ENCODE assay signal across 24 cellular contexts in the genomic region with DNA sequence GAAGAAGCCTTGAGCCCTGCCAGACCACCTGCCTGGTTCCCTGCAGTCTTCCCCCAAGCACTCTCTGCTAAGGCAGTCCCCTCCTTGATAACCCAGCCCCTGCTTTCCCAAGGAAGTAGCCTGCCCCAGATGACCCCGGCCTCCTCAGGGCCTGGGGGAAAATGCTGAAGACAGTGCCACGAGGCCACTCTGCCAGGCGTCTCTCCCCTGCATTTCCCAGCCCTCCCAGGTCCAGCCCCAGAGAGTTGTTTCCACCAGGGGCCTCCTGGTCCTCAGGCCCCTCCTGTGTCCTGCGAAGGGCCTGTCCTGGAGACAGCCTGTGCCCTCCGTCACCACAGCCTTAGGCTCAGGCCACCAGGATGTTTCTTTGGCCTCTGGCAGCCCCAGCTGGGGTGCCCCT.
"Had no signal": no experiment of that assay in that cellular context is flagged by ENCODE, and none has a peak within 500 bp of the region (broad histone marks: within the 10 kb centered on the region; RNA-seq: fewer than 3 reads in every experiment).

No MANE protein-coding gene starts in this region.

- DNase-seq: activated CD4-positive, alpha-beta T cell treated with anti-CD3 and anti-CD28 coated beads for 48 hours; activated CD4-positive, alpha-beta T cell treated with anti-CD3 and anti-CD28 coated beads, Interleukin-2, amount 50 U/mL, for 4 hours; activated CD4-positive, CD25-positive, alpha-beta regulatory T cell treated with anti-CD3 and anti-CD28 coated beads, Interleukin-2, amount 50 U/mL, for 72 hours; activated CD8-positive, alpha-beta memory T cell treated with anti-CD3 and anti-CD28 coated beads, Interleukin-2, amount 50 U/mL, for 48 hours; activated CD8-positive, alpha-beta T cell treated with anti-CD3 and anti-CD28 coated beads, Interleukin-2, amount 10 ng/mL, durations not matched to agents 7 days and 5 days; activated naive CD8-positive, alpha-beta T cell treated with anti-CD3 and anti-CD28 coated beads, Interleukin-2, amount 50 U/mL, for 24 hours; activated T-cell treated with anti-CD3 and anti-CD28 coated beads, Interleukin-2, amount 50 U/mL, for 1 hour; amniotic stem cell; body of pancreas; central memory CD4-positive, alpha-beta T cell; NCI-H1092; NCI-H1417; NCI-H1930; NCI-H2107; NCI-H510A treated with DMSO at 0.1 percent for 48 hours; NCI-H69; NK-92 treated with Interleukin-12 subunit alpha and Interleukin-12 subunit beta, amount 100 ng/mL, for 24 hours; SHP77 treated with DMSO at 0.1 percent for 48 hours; T-helper 17 cell; T-helper 9 cell had no signal

- H3K4me2 ChIP-seq: KMS-11 had no signal

- H3K9me3 ChIP-seq: ascending aorta, body of pancreas had no signal

- H3K36me3 Mint-ChIP-seq: WTC11 had no signal

- H3K9ac ChIP-seq: KMS-11 had no signal

- H3K4me3 Mint-ChIP-seq: activated CD8-positive, alpha-beta T cell treated with anti-CD3 and anti-CD28 coated beads, Interleukin-2, amount 10 ng/mL, durations not matched to agents 7 days and 5 days; activated naive CD4-positive, alpha-beta T cell treated with anti-CD3 and anti-CD28 coated beads, Interleukin-2, amount 50 U/mL, for 24 hours; activated naive CD8-positive, alpha-beta T cell treated with anti-CD3 and anti-CD28 coated beads, Interleukin-2, amount 50 U/mL, for 24 hours; T-helper 17 cell; WTC11 had no signal

- H3K36me3 ChIP-seq: ascending aorta had no signal

- H3K27me3 Mint-ChIP-seq: activated naive CD4-positive, alpha-beta T cell treated with anti-CD3 and anti-CD28 coated beads, Interleukin-2, amount 50 U/mL, for 24 hours; activated naive CD8-positive, alpha-beta T cell treated with anti-CD3 and anti-CD28 coated beads, Interleukin-2, amount 50 U/mL, for 24 hours; T-helper 17 cell had no signal

- H3K4me3 ChIP-seq: ascending aorta, body of pancreas had no signal

- H3K27me3 ChIP-seq: ascending aorta, body of pancreas had no signal

- H3K4me1 ChIP-seq: ascending aorta, body of pancreas had no signal

- H3K27ac ChIP-seq: ascending aorta, body of pancreas, KMS-11 had no signal

- H3K27ac Mint-ChIP-seq: activated CD8-positive, alpha-beta T cell treated with anti-CD3 and anti-CD28 coated beads, Interleukin-2, amount 10 ng/mL, durations not matched to agents 7 days and 5 days; activated naive CD4-positive, alpha-beta T cell treated with anti-CD3 and anti-CD28 coated beads, Interleukin-2, amount 50 U/mL, for 24 hours; activated naive CD8-positive, alpha-beta T cell treated with anti-CD3 and anti-CD28 coated beads, Interleukin-2, amount 50 U/mL, for 24 hours; T-helper 17 cell; WTC11 had no signal

- H3K9me3 Mint-ChIP-seq: activated naive CD4-positive, alpha-beta T cell treated with anti-CD3 and anti-CD28 coated beads, Interleukin-2, amount 50 U/mL, for 24 hours; activated naive CD8-positive, alpha-beta T cell treated with anti-CD3 and anti-CD28 coated beads, Interleukin-2, amount 50 U/mL, for 24 hours; WTC11 had no signal
